27 cellular contexts compared by ENCODE assay signal in genomic region chr1:75449998-75450397, GRCh38.
"Had no signal": no experiment of that assay in that cellular context is flagged by ENCODE, and none has a peak within 500 bp of the region (broad histone marks: within the 10 kb centered on the region; RNA-seq: fewer than 3 reads in every experiment).

No MANE protein-coding gene starts in this region.

- H3K4me2 ChIP-seq: smooth muscle cell had no signal

- H3K4me3 ChIP-seq: left lung, lower lobe of right lung, mucosa of descending colon, ovary, right atrium auricular region, right lobe of liver, smooth muscle cell, tibial nerve, uterus had no signal

- H3K4me1 ChIP-seq: left lung, lower lobe of right lung, right atrium auricular region, right lobe of liver, tibial nerve, uterus had no signal

- H3K27ac ChIP-seq: left lung, lower lobe of right lung, ovary, right atrium auricular region, right lobe of liver, tibial nerve, uterus had no signal

- H3K9me3 Mint-ChIP-seq: type B pancreatic cell had no signal

- H3K36me3 ChIP-seq: left lung, lower lobe of right lung, ovary, right atrium auricular region, right lobe of liver, tibial nerve, uterus had no signal

- H3K36me3 Mint-ChIP-seq: immature natural killer cell; naive thymus-derived CD4-positive, alpha-beta T cell; natural killer cell treated with Interleukin-12 subunit alpha and Interleukin-12 subunit beta and Interleukin-15 and Interleukin-18, amount 100 ng/mL, for 72 hours; type B pancreatic cell had no signal

- H3K27me3 ChIP-seq: left lung, ovary, right atrium auricular region, right lobe of liver, tibial nerve, uterus had no signal

- FAIRE-seq: islet of Langerhans, kidney had no signal

- ATAC-seq: left colon; left lung; lower lobe of right lung; mucosa of descending colon; naive thymus-derived CD4-positive, alpha-beta T cell; natural killer cell treated with Interleukin-12 subunit alpha and Interleukin-12 subunit beta and Interleukin-15 and Interleukin-18, amount 100 ng/mL, for 72 hours; right lobe of liver; stimulated activated memory B cell treated with anti-CD40 and anti-IgM and Interleukin-4, amounts not matched to agents 10 μg/mL and 1 μg/mL and 100 μg/mL, for 72 hours; stimulated activated naive CD8-positive, alpha-beta T cell treated with anti-CD3 and anti-CD28 coated beads, Interleukin-15, amount 100 ng/mL, for 72 hours had no signal

- H3K9me3 ChIP-seq: ovary, right lobe of liver, uterus had no signal

- H3K4me3 Mint-ChIP-seq: immature natural killer cell; naive thymus-derived CD4-positive, alpha-beta T cell; natural killer cell treated with Interleukin-12 subunit alpha and Interleukin-12 subunit beta and Interleukin-15 and Interleukin-18, amount 100 ng/mL, for 72 hours; stimulated activated memory B cell treated with anti-CD40 and anti-IgM and Interleukin-4, amounts not matched to agents 10 μg/mL and 1 μg/mL and 100 μg/mL, for 72 hours; stimulated activated naive CD8-positive, alpha-beta T cell treated with anti-CD3 and anti-CD28 coated beads, Interleukin-15, amount 100 ng/mL, for 72 hours; type B pancreatic cell had no signal

- H3K27me3 Mint-ChIP-seq: naive thymus-derived CD4-positive, alpha-beta T cell; natural killer cell treated with Interleukin-12 subunit alpha and Interleukin-12 subunit beta and Interleukin-15 and Interleukin-18, amount 100 ng/mL, for 72 hours; progenitor cell of endocrine pancreas; stimulated activated naive CD8-positive, alpha-beta T cell treated with anti-CD3 and anti-CD28 coated beads, Interleukin-15, amount 100 ng/mL, for 72 hours; type B pancreatic cell had no signal

- DNase-seq: hypothalamus; immature natural killer cell; kidney; left colon; left lung; lower lobe of right lung; midbrain; mucosa of descending colon; naive thymus-derived CD4-positive, alpha-beta T cell; ovary; right lobe of liver; stimulated activated CD4-positive, alpha-beta T cell treated with anti-CD3 and anti-CD28 coated beads, Interleukin-1b, Interleukin-23, amount 100 ng/mL, for 48 hours; stimulated activated CD4-positive, alpha-beta T cell treated with anti-CD3 and anti-CD28 coated beads, Interleukin-2, amount 100 ng/mL, for 48 hours; stimulated activated CD4-positive, alpha-beta T cell treated with anti-CD3 and anti-CD28 coated beads, Interleukin-4, amount 100 ng/mL, for 4 hours; stimulated activated CD8-positive, alpha-beta memory T cell treated with anti-CD3 and anti-CD28 coated beads, Interleukin-4, amount 100 ng/mL, for 48 hours; stimulated activated naive CD4-positive, alpha-beta T cell treated with Interleukin-2 at 50 U/mL for 16 hours; stimulated activated naive CD8-positive, alpha-beta T cell treated with anti-CD3 and anti-CD28 coated beads, Interleukin-15, amount 100 ng/mL, for 72 hours; substantia nigra; uterus had no signal

- H3K27ac Mint-ChIP-seq: immature natural killer cell; naive thymus-derived CD4-positive, alpha-beta T cell; natural killer cell treated with Interleukin-12 subunit alpha and Interleukin-12 subunit beta and Interleukin-15 and Interleukin-18, amount 100 ng/mL, for 72 hours; progenitor cell of endocrine pancreas; stimulated activated memory B cell treated with anti-CD40 and anti-IgM and Interleukin-4, amounts not matched to agents 10 μg/mL and 1 μg/mL and 100 μg/mL, for 72 hours; stimulated activated naive CD8-positive, alpha-beta T cell treated with anti-CD3 and anti-CD28 coated beads, Interleukin-15, amount 100 ng/mL, for 72 hours; type B pancreatic cell had no signal

- H3K4me1 Mint-ChIP-seq: immature natural killer cell; naive thymus-derived CD4-positive, alpha-beta T cell; stimulated activated memory B cell treated with anti-CD40 and anti-IgM and Interleukin-4, amounts not matched to agents 10 μg/mL and 1 μg/mL and 100 μg/mL, for 72 hours; stimulated activated naive CD8-positive, alpha-beta T cell treated with anti-CD3 and anti-CD28 coated beads, Interleukin-15, amount 100 ng/mL, for 72 hours had no signal
